ENCODE assay signal across 5 cellular contexts in genomic region chr16:5295304-5295703, GRCh38.
DNase-seq lines count a peak whose midpoint lies in the region; TF ChIP-seq lines count a peak whose summit lies in the region.
"Not testable (repeated sequence)": the region's sequence is repeated elsewhere in the genome, so short reads cannot be mapped to it uniquely, and the experiment has no call there.

No MANE protein-coding gene starts in this region.

- H3K27ac ChIP-seq in esophagus muscularis mucosa (replicated peaks in 1 of 4), result not testable (repeated sequence)

- not testable (repeated sequence) for H3K36me3 ChIP-seq in esophagus muscularis mucosa

- H3K4me1 ChIP-seq in esophagus muscularis mucosa, result not testable (repeated sequence)

- not testable (repeated sequence) for TF ChIP-seq POLR2A in esophagus muscularis mucosa (IDR thresholded peaks at IDR 0.05; ENCODE audit: low read depth)

- WGBS in esophagus muscularis mucosa, result 60% methylated on average over 8 of the region's 8 CpGs

- H3K4me3 ChIP-seq in esophagus muscularis mucosa, result not testable (repeated sequence)

- intact Hi-C loops in esophagus muscularis mucosa (cut with DNase I), result not testable (repeated sequence)

- H3K9me3 ChIP-seq in esophagus muscularis mucosa, result not testable (repeated sequence)

- TF ChIP-seq EP300 in esophagus muscularis mucosa (IDR thresholded peaks at IDR 0.05), result not testable (repeated sequence)

- not testable (repeated sequence) for H3K27me3 ChIP-seq in esophagus muscularis mucosa

- DNase-seq in M059J (ENCODE audit: low read depth) (peak; percentile 62), NCI-H226 (peak; percentile 95), RPMI7951 (ENCODE audit: low read depth) (peak; percentile 12), esophagus muscularis mucosa (ENCODE audit: extremely low spot score) (peak; percentile 66), mesenteric fat pad (ENCODE audit: low spot score) (peak; percentile 75)

- TF ChIP-seq CTCF in esophagus muscularis mucosa (IDR thresholded peaks at IDR 0.05), result not testable (repeated sequence)

Comparison
In these comparisons a context has a peak if more than half of its experiments do, and no peak if none do; other contexts are left out.
1. DNase-seq: peak in every context shown above with its lines; median percentile 95 in NCI-H226; 75 in mesenteric fat pad; 66 in esophagus muscularis mucosa; 62 in M059J; 12 in RPMI7951.